In the genomic region with DNA sequence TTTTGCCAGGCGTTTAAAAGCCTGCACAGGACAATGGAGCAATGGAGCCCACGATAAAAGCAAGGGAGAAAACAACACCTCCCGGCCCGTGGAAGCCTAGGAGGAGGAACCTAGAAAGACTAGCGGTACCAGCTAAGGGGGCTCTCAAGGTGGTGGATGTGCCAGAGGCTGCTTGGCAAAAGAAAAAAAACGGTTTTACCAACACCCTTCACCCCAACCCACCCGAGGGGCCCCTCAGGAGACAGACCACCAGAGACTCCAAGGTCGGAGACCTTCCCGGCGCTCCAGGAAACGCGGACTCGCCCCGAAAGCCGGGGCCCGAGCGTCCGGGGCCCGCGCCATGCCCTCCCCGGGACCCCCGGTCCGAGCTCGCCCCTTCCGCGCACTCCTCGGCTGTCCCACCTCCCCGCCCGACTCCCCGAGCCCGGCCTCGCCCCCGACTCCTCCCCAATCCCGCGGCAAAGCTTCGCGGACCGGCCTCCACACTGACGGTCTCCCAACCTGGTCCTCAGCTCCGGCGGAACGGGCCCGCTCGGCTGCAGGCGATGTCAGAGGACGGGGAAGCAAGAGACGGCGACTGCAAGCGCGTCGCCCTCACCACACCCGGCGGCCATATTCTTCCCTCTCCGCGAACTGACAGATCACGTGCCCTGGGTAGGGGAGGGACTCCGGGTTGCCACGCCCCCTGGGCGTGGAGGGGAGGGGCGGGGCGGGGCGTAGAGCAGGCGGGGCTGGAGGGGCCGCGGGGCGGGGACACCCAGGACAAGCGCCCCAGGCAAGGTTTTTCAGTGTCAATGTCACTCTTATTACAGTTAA, we compare ENCODE assay signal across 8 cellular contexts. TPM values are rescaled to one million over a fixed set of nuclear protein-coding genes. Genes with fewer than 3 reads are reported as not detected.
DNase-seq lines count a peak whose midpoint lies in the region; ATAC-seq and TF ChIP-seq lines count a peak whose summit lies in the region.

A gene (minus strand): TSS at position 635 of the 816 bp plus-strand sequence. CDS start 10,520 bp downstream, outside the sequence.

- peak; percentile 58 for DNase-seq in NCI-H1092 (lab: John Stamatoyannopoulos, UW)
- peak; percentile 87 for DNase-seq in SW480 (ENCODE audit: low spot score)
- peak; percentile 81 for DNase-seq in activated naive CD8-positive, alpha-beta T cell treated with anti-CD3 and anti-CD28 coated beads, Interleukin-2, amount 50 U/mL, for 24 hours
- DNase-seq in cardiac muscle cell (ENCODE audit: low read depth in 1 of 2, low spot score in 1 of 2), result peak; percentile 88 to 90
- peak; percentile 85 to 91 for DNase-seq in trophoblast cell
- peak; percentile 84 to 85 for DNase-seq in tibial nerve (ENCODE audit: low spot score in 2 of 2)

- peak within 1 kb of the TSS; percentile 76 for H4K91ac ChIP-seq in trophoblast cell (ENCODE audit: low read depth, low read length)

- peak within 1 kb of the TSS; percentile 26 for H2BK120ac ChIP-seq in trophoblast cell (ENCODE audit: insufficient read depth, low read length, poor library complexity)

- no peak for TF ChIP-seq CTCF in cardiac muscle cell (IDR thresholded peaks at IDR 0.05; ENCODE audit: low read depth, low read length)
- TF ChIP-seq CTCF in tibial nerve (IDR thresholded peaks at IDR 0.05), result no peak

- H3K27ac ChIP-seq in cardiac muscle cell, result peak within 1 kb of the TSS; percentile 44
- H3K27ac ChIP-seq in trophoblast cell (ENCODE audit: low read depth, low read length), result no peak within 1 kb of the TSS
- H3K27ac ChIP-seq in tibial nerve, result peak within 1 kb of the TSS; percentile 64 to 91 (median 86)

- H3K79me1 ChIP-seq in trophoblast cell (ENCODE audit: low read length), result peaks cover 4% of the 10 kb centered on the region

- no peak within 1 kb of the TSS for H2AK5ac ChIP-seq in trophoblast cell (ENCODE audit: low read length)

- TF ChIP-seq POLR2A in GM10847 (IDR thresholded peaks at IDR 0.05; ENCODE audit: extremely low read depth, insufficient read length) (peak; percentile 82), tibial nerve (IDR thresholded peaks at IDR 0.05) (peak in 1 of 2 donors; percentile 93)

- H3K4me1 ChIP-seq in cardiac muscle cell (ENCODE audit: low read depth) (peaks cover 6% of the 10 kb centered on the region), trophoblast cell (ENCODE audit: control insufficient read depth in 1 of 2, insufficient read depth in 2 of 2, low read length in 2 of 2) (peaks cover 4 to 7% of the 10 kb centered on the region in 2 experiments), tibial nerve (peaks cover 0 to 46% (median 21%) of the 10 kb centered on the region in 4 donors)

- ATAC-seq in HG02588 (IDR thresholded peaks at IDR 0.05; ENCODE audit: unreplicated experiment), result peak; percentile 93
- ATAC-seq in activated naive CD8-positive, alpha-beta T cell treated with anti-CD3 and anti-CD28 coated beads, Interleukin-2, amount 50 U/mL, for 24 hours, result peak; percentile 93

- H3K27me3 ChIP-seq in cardiac muscle cell (no peaks in the 10 kb centered on the region), trophoblast cell (ENCODE audit: insufficient read depth, low read length) (no peaks in the 10 kb centered on the region), tibial nerve (no peaks in the 10 kb centered on the region)

- peak in 1 of 2 donors; percentile 97 for TF ChIP-seq EP300 in tibial nerve (IDR thresholded peaks at IDR 0.05)

- peak within 1 kb of the TSS; percentile 81 for H4K8ac ChIP-seq in trophoblast cell (ENCODE audit: low read depth, low read length)

- H3K4me3 ChIP-seq in cardiac muscle cell (peak within 1 kb of the TSS; percentile 84), trophoblast cell (ENCODE audit: low read depth, low read length) (peak within 1 kb of the TSS; percentile 99), tibial nerve (peak within 1 kb of the TSS; percentile 66 to 99 (median 98))

- peak within 1 kb of the TSS; percentile 60 for H3K18ac ChIP-seq in trophoblast cell (ENCODE audit: low read length)

- peak within 1 kb of the TSS; percentile 8 for H2BK12ac ChIP-seq in trophoblast cell (ENCODE audit: low read length)

- H3K9me3 Mint-ChIP-seq in activated naive CD8-positive, alpha-beta T cell treated with anti-CD3 and anti-CD28 coated beads, Interleukin-2, amount 50 U/mL, for 24 hours, result no peaks in the 10 kb centered on the region

- peak within 1 kb of the TSS; percentile 86 for H3K4me2 ChIP-seq in trophoblast cell (ENCODE audit: low read length)

- H3K36me3 Mint-ChIP-seq in activated naive CD8-positive, alpha-beta T cell treated with anti-CD3 and anti-CD28 coated beads, Interleukin-2, amount 50 U/mL, for 24 hours (ENCODE audit: low read depth), result no peaks in the 10 kb centered on the region

- H3K4me3 Mint-ChIP-seq in activated naive CD8-positive, alpha-beta T cell treated with anti-CD3 and anti-CD28 coated beads, Interleukin-2, amount 50 U/mL, for 24 hours, result peak within 1 kb of the TSS; percentile 98

- H2BK5ac ChIP-seq in trophoblast cell (ENCODE audit: low read depth, low read length, poor library complexity), result peak within 1 kb of the TSS; percentile 53

- H3K9me3 ChIP-seq in cardiac muscle cell (ENCODE audit: low read depth) (no peaks in the 10 kb centered on the region), trophoblast cell (ENCODE audit: insufficient read depth, low read depth, low read length) (no peaks in the 10 kb centered on the region), tibial nerve (no peaks in the 10 kb centered on the region)

- no peaks in the 10 kb centered on the region for H3K36me3 ChIP-seq in cardiac muscle cell
- H3K36me3 ChIP-seq in trophoblast cell (ENCODE audit: control insufficient read depth in 1 of 2, insufficient read depth in 2 of 2, low read length in 2 of 2), result peaks cover 0 to 2% of the 10 kb centered on the region in 2 experiments
- H3K36me3 ChIP-seq in tibial nerve, result no peaks in the 10 kb centered on the region

- H2AFZ ChIP-seq in trophoblast cell (ENCODE audit: insufficient read depth, low read length, poor library complexity), result peak within 1 kb of the TSS; percentile 100

- no peaks in the 10 kb centered on the region for H3K27me3 Mint-ChIP-seq in activated naive CD8-positive, alpha-beta T cell treated with anti-CD3 and anti-CD28 coated beads, Interleukin-2, amount 50 U/mL, for 24 hours

- H3K27ac Mint-ChIP-seq in activated naive CD8-positive, alpha-beta T cell treated with anti-CD3 and anti-CD28 coated beads, Interleukin-2, amount 50 U/mL, for 24 hours, result peak within 1 kb of the TSS; percentile 94

- H3K4me1 Mint-ChIP-seq in activated naive CD8-positive, alpha-beta T cell treated with anti-CD3 and anti-CD28 coated beads, Interleukin-2, amount 50 U/mL, for 24 hours, result peaks cover 37% of the 10 kb centered on the region

- H3K14ac ChIP-seq in trophoblast cell (ENCODE audit: low read length), result peak within 1 kb of the TSS; percentile 74

- peaks cover 2% of the 10 kb centered on the region for H3K79me2 ChIP-seq in trophoblast cell (ENCODE audit: control insufficient read depth, insufficient read depth, low read length, poor library complexity)

- no CpG with 5 or more reads among the region's 67 CpGs for WGBS in trophoblast cell (ENCODE audit: extremely low coverage, insufficient coverage, insufficient read length)
- 0 to 1% methylated on average over 44 to 67 of the region's 67 CpGs for WGBS in tibial nerve, 2 donors

- H3K9ac ChIP-seq in trophoblast cell (ENCODE audit: low read length), result peak within 1 kb of the TSS; percentile 93

- no peak within 1 kb of the TSS for H3K23ac ChIP-seq in trophoblast cell (ENCODE audit: low read length)

- H4K12ac ChIP-seq in trophoblast cell (ENCODE audit: low read depth, low read length), result peak within 1 kb of the TSS; percentile 8

- H3K4ac ChIP-seq in trophoblast cell (ENCODE audit: low read depth, low read length), result peak within 1 kb of the TSS; percentile 52

RNA-seq across cellular contexts. Expression of the gene that starts here (rescaled TPM):
- 69.8 and 127 TPM in 2 replicates for total RNA-seq in cardiac muscle cell
- polyA plus RNA-seq in cardiac muscle cell, result 43.0 and 69.7 TPM in 2 replicates
- polyA plus RNA-seq in trophoblast cell (2013), result 18.9 and 19.0 TPM in 2 replicates
- total RNA-seq in tibial nerve, result 100 to 1,000 TPM in 3 of 4 donors, 10 to 100 TPM in 1; 80.1 to 131 (median 109) TPM
